In the genomic region with DNA sequence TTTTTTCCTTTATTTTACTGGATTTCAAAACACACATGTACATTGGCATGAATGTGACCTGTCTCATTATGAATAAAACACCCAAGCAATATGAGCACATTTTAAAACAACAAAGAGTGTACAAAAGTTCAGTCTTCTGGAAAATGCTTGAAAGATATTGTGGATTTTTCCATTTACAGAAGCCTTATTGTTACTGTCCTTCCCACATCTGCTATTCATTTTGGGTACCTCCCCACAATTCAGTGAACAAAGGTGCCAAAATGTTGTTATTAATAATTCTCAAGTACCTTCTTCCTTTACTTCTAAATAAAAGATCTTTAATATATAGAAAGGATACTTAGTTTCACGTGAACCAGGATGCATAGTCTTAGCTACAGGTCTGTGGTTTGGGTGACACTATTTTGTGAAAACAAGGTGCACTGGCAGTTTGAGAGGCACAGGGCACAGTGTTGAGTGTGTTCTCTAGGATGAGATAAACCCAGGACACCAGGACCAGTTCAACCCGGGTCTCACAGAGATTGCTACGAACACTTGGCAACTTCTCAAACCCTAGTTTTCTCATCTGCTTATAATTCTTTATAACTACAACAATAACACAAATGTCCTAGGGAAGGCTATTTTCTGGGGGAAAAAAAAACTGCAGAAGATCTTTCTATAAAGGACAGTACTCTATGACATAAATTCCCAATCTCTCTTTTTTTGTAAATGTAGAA, we compare ENCODE assay signal across 14 cellular contexts.
DNase-seq lines count a peak whose midpoint lies in the region; ATAC-seq and TF ChIP-seq lines count a peak whose summit lies in the region.
"Had no signal": no experiment of that assay in that cellular context is flagged by ENCODE, and none has a peak within 500 bp of the region (broad histone marks: within the 10 kb centered on the region; RNA-seq: fewer than 3 reads in every experiment).

No MANE protein-coding gene starts in this region.

- TF ChIP-seq CTCF in SK-N-SH (IDR thresholded peaks at IDR 0.05), result no peak

- intact Hi-C loops in aorta (cut with DNase I), result loop anchor here in 1 of 2 donors (10.0 kb wide), 1 partner anchor 838 kb away; the partner anchor contains the start of gene NR4A2

- H2AFZ ChIP-seq in SK-N-SH (ENCODE audit: low read depth), result peak overlapping the region; percentile 32; the same call in 1 of the 2 replicates

- H4K20me1 ChIP-seq in SK-N-SH (ENCODE audit: insufficient read depth), result no peaks in the 10 kb centered on the region

- ATAC-seq in aorta (ENCODE audit: low FRiP score), result no peak
- ATAC-seq: activated CD4-positive, alpha-beta T cell treated with anti-CD3 and anti-CD28 coated beads for 36 hours; activated naive CD8-positive, alpha-beta T cell treated with anti-CD3 and anti-CD28 coated beads, Interleukin-2, amount 50 U/mL, for 24 hours had no signal

- H3K4me3 ChIP-seq in SK-N-SH (ENCODE audit: low read depth in 2 of 2, low read length in 1 of 2), result peak overlapping the region; percentile 21 to 24; a peak in 3 of 4 replicates
- H3K4me3 ChIP-seq in skeletal muscle satellite cell (ENCODE audit: low read length), result peak overlapping the region; percentile 10
- H3K4me3 ChIP-seq in aorta (ENCODE audit: low read length in 2 of 2), result no peak overlapping the region
- H3K4me3 ChIP-seq: left lung, sigmoid colon had no signal

- CTCF ChIA-PET in SK-N-SH (lab: Yijun Ruan, JAX), result no interaction called here

- DNase-seq in ELR (ENCODE audit: low read depth), result peak; percentile 29
- DNase-seq in SK-N-SH, result no peak
- DNase-seq in fibroblast of peridontal ligament (ENCODE audit: extremely low read depth), result peak; percentile 79
- DNase-seq in stimulated activated CD4-positive, alpha-beta T cell treated with anti-CD3 and anti-CD28 coated beads, Interleukin-4, amount 100 ng/mL, for 1 hour, result no peak
- DNase-seq in stimulated activated naive CD4-positive, alpha-beta T cell (lab: John Stamatoyannopoulos, UW), result no peak
- DNase-seq in activated CD4-positive, CD25-positive, alpha-beta regulatory T cell (lab: John Stamatoyannopoulos, UW), result no peak
- DNase-seq in aorta, result no peak
- DNase-seq: activated CD4-positive, alpha-beta T cell treated with anti-CD3 and anti-CD28 coated beads for 36 hours; activated naive CD8-positive, alpha-beta T cell treated with anti-CD3 and anti-CD28 coated beads, Interleukin-2, amount 50 U/mL, for 24 hours; activated T-cell treated with anti-CD3 and anti-CD28 coated beads, Interleukin-2, amount 50 U/mL, for 1 hour; hippocampal formation; left lung; sigmoid colon had no signal

- POLR2A ChIA-PET in SK-N-SH (lab: Yijun Ruan, JAX), result no interaction called here

- H3K36me3 ChIP-seq in SK-N-SH (replicated peaks in 1 of 2; ENCODE audit: control insufficient read depth in 1 of 2, insufficient read depth in 2 of 2, low read length in 1 of 2), result no peaks in the 10 kb centered on the region
- no peaks in the 10 kb centered on the region for H3K36me3 ChIP-seq in skeletal muscle satellite cell (ENCODE audit: insufficient read depth, low read length)
- no peaks in the 10 kb centered on the region for H3K36me3 ChIP-seq in aorta (ENCODE audit: control insufficient read depth in 1 of 2, insufficient read depth in 2 of 2, low read length in 1 of 2)
- H3K36me3 ChIP-seq: left lung, sigmoid colon had no signal

- no peaks in the 10 kb centered on the region for H3K9me3 ChIP-seq in SK-N-SH
- no peaks in the 10 kb centered on the region for H3K9me3 ChIP-seq in skeletal muscle satellite cell (replicated peaks; ENCODE audit: low read length)
- no peaks in the 10 kb centered on the region for H3K9me3 ChIP-seq in aorta (ENCODE audit: control insufficient read depth, low read length)
- H3K9me3 ChIP-seq: left lung, sigmoid colon had no signal

- H3K27me3 ChIP-seq in SK-N-SH (ENCODE audit: insufficient read depth) (no peaks in the 10 kb centered on the region), skeletal muscle satellite cell (ENCODE audit: control insufficient read depth, insufficient read depth, low read length) (no peaks in the 10 kb centered on the region), aorta (ENCODE audit: control insufficient read depth in 1 of 2, insufficient read depth in 2 of 2, low read length in 1 of 2) (no peaks in the 10 kb centered on the region)
- H3K27me3 ChIP-seq: left lung, sigmoid colon had no signal

- 8% methylated on average over 3 of the region's 3 CpGs for WGBS in SK-N-SH (ENCODE audit: low lambda C conversion rate)
- 24 to 33% methylated on average over 3 of the region's 3 CpGs for WGBS in aorta, 2 donors

- no peaks in the 10 kb centered on the region for H3K79me2 ChIP-seq in SK-N-SH (ENCODE audit: insufficient read depth)

- H3K9me2 ChIP-seq in SK-N-SH, result no peaks in the 10 kb centered on the region

- H3K9ac ChIP-seq in SK-N-SH (peak overlapping the region; percentile 41; the same call in 1 of the 2 replicates), skeletal muscle satellite cell (ENCODE audit: low read depth, low read length) (peak overlapping the region; percentile 79)

- H3K4me2 ChIP-seq in SK-N-SH (peak overlapping the region; percentile 35), skeletal muscle satellite cell (ENCODE audit: low read length) (peak overlapping the region; percentile 45)

- H3K27ac ChIP-seq in SK-N-SH (ENCODE audit: low read depth in 2 of 2, low read length in 1 of 2) (peak overlapping the region; percentile 78 to 98; a peak in 3 of 4 replicates), aorta (ENCODE audit: low read depth in 1 of 2, low read length in 2 of 2) (no peak overlapping the region)
- H3K27ac ChIP-seq: left lung had no signal

- no peak for TF ChIP-seq EP300 in SK-N-SH (IDR thresholded peaks at IDR 0.05; ENCODE audit: borderline replicate concordance in 1 of 2, low read depth in 1 of 2, low read length in 1 of 2)

- H3K4me1 ChIP-seq in SK-N-SH (ENCODE audit: control insufficient read depth in 1 of 2, insufficient read depth in 2 of 2, low read depth in 1 of 2, low read length in 1 of 2) (peaks cover 0 to 17% of the 10 kb centered on the region in 2 experiments; a peak in 3 of 4 replicates), skeletal muscle satellite cell (ENCODE audit: control insufficient read depth, insufficient read depth, low read length) (peaks cover 38% of the 10 kb centered on the region), aorta (ENCODE audit: control insufficient read depth in 1 of 2, insufficient read depth in 2 of 2, low read length in 2 of 2) (no peaks in the 10 kb centered on the region)
- H3K4me1 ChIP-seq: left lung had no signal

- peaks cover 30% of the 10 kb centered on the region for H3F3A ChIP-seq in SK-N-SH (replicated peaks; ENCODE audit: insufficient read depth)

- no peak for TF ChIP-seq RAD21 in SK-N-SH (IDR thresholded peaks at IDR 0.05; ENCODE audit: low read length)

TF ChIP-seq in SK-N-SH, 30 proteins besides CTCF, POLR2A, EP300 and RAD21:
- peak; percentile 66 for TF ChIP-seq TCF12 (IDR thresholded peaks at IDR 0.05)
- no peak for TF ChIP-seq NFIC (IDR thresholded peaks at IDR 0.05; ENCODE audit: borderline replicate concordance)
TF ChIP-seq in SK-N-SH: peak in this region for 1.

Comparison
In these comparisons a context has a peak if more than half of its experiments do, and no peak if none do; other contexts are left out.
1. DNase-seq: peak in ELR (single experiment) and fibroblast of peridontal ligament (single experiment); none in SK-N-SH (single experiment), stimulated activated CD4-positive, alpha-beta T cell treated with anti-CD3 and anti-CD28 coated beads, Interleukin-4, amount 100 ng/mL, for 1 hour (single experiment), stimulated activated naive CD4-positive, alpha-beta T cell (0 of 6), activated CD4-positive, CD25-positive, alpha-beta regulatory T cell (0 of 4) and aorta (0 of 2).
2. H3K27ac ChIP-seq: peak in SK-N-SH (2 of 2); none in aorta (0 of 2).
3. H3K4me3 ChIP-seq: peak in SK-N-SH (2 of 2) and skeletal muscle satellite cell (single experiment); none in aorta (0 of 2).